In the genomic region with DNA sequence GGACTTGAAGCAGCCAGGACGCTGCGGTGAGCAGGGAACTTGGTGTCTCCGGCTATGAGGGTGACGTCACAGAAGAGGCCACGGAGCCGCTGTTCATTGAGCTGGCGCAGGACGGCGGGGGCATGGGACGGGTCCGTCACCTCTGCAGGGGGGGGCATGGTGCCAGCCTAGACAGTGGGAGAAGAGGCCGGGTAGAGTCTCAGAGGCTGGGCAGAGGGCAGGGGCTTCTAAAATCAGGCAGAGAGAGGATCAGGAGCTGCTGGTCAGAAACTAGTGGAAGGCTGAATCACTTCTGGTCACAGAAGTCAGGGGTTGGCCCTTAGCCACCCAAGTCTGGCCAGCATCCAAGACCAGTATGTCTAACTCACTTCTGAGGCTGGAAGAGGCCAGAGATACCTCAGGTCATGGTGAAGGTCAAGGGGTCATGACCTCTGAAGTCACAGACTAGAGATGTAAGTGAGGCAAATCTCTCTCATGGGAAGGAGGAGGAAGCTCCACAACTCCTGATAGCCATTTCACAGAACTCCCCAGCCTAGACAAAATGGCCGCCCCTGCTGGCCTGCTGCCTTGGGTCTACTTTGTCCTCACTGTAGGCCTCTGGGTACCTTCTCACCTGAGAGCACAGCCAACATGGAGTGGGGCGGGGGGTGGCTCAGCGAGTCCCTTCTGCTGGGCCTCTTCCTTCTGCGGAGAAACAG, we compare ENCODE assay signal across 11 cellular contexts. TPM values are rescaled to one million over a fixed set of nuclear protein-coding genes. Genes with fewer than 3 reads are reported as not detected.
DNase-seq lines count a peak whose midpoint lies in the region; ATAC-seq and TF ChIP-seq lines count a peak whose summit lies in the region.
"Had no signal": no experiment of that assay in that cellular context is flagged by ENCODE, and none has a peak within 500 bp of the region (broad histone marks: within the 10 kb centered on the region; RNA-seq: fewer than 3 reads in every experiment).

No MANE protein-coding gene starts in this region.

- H3K4me3 ChIP-seq in skin epidermis (no peak overlapping the region), WERI-Rb-1 (ENCODE audit: low read depth, low read length) (no peak overlapping the region)

- peak; percentile 36 to 54 for ATAC-seq in left cardiac atrium

- H3K27me3 Mint-ChIP-seq in HFFc6 (ENCODE audit: insufficient read depth) = peaks cover 2% of the 10 kb centered on the region
- H3K27me3 Mint-ChIP-seq in activated naive CD8-positive, alpha-beta T cell = no peaks in the 10 kb centered on the region
- H3K27me3 Mint-ChIP-seq: naive B cell had no signal

- H3K9me3 Mint-ChIP-seq in HFFc6 = no peaks in the 10 kb centered on the region
- H3K9me3 Mint-ChIP-seq in activated naive CD8-positive, alpha-beta T cell (ENCODE audit: low read depth) = no peaks in the 10 kb centered on the region
- H3K9me3 Mint-ChIP-seq: naive B cell had no signal

- DNase-seq in HFFc6 = peak; percentile 53
- DNase-seq in left cardiac atrium = peak; percentile 81
- DNase-seq in NK-92 (lab: John Stamatoyannopoulos, UW; ENCODE audit: unreplicated experiment) = no peak
- DNase-seq in DMS114 treated with DMSO at 0.1 percent for 48 hours (lab: John Stamatoyannopoulos, UW; ENCODE audit: unreplicated experiment) = no peak
- no peak for DNase-seq in KBM-7
- DNase-seq in WERI-Rb-1 = no peak
- DNase-seq: activated CD8-positive, alpha-beta memory T cell treated with anti-CD3 and anti-CD28 coated beads, Interleukin-2, amount 50 U/mL, for 4 hours; naive B cell; NCI-H187 had no signal

- H3K36me3 ChIP-seq in WERI-Rb-1 = peaks cover 29% of the 10 kb centered on the region

- H3K4me1 Mint-ChIP-seq in HFFc6 (ENCODE audit: low read depth) = peaks cover 11% of the 10 kb centered on the region
- H3K4me1 Mint-ChIP-seq in activated naive CD8-positive, alpha-beta T cell (ENCODE audit: low read depth) = peaks cover 21% of the 10 kb centered on the region

- H3K27me3 ChIP-seq in WERI-Rb-1 (ENCODE audit: insufficient read depth, low read depth, severe bottlenecking) = no peaks in the 10 kb centered on the region

- peak overlapping the region; percentile 69 for H3K27ac Mint-ChIP-seq in HFFc6
- peak overlapping the region; percentile 77 for H3K27ac Mint-ChIP-seq in activated naive CD8-positive, alpha-beta T cell

- H3K4me3 Mint-ChIP-seq in HFFc6 = no peak overlapping the region; the same call in 1 of the 2 replicates
- H3K4me3 Mint-ChIP-seq in activated naive CD8-positive, alpha-beta T cell = no peak overlapping the region

- in situ Hi-C loops in KBM-7 (cut with MboI; ENCODE audit: low pct_unique_long_range_greater_than_20kb, low sequenced_read_pairs) = no loop called here

- H3K27ac ChIP-seq in skin epidermis = peak overlapping the region in 11 of 21 experiments; percentile 14 to 72 (median 46)
- no peak overlapping the region for H3K27ac ChIP-seq in WERI-Rb-1

- intact Hi-C loops in left cardiac atrium (cut with DNase I) = no loop called here

- TF ChIP-seq CTCF in HFFc6 (IDR thresholded peaks at IDR 0.05) (no peak), WERI-Rb-1 (IDR thresholded peaks at IDR 0.05; ENCODE audit: low read depth, low read length) (no peak)

- no peaks in the 10 kb centered on the region for H3K9me3 ChIP-seq in WERI-Rb-1 (ENCODE audit: severe bottlenecking)

- peaks cover 4% of the 10 kb centered on the region; the same call in 1 of the 2 replicates for H3K36me3 Mint-ChIP-seq in HFFc6 (ENCODE audit: low read depth)
- no peaks in the 10 kb centered on the region for H3K36me3 Mint-ChIP-seq in activated naive CD8-positive, alpha-beta T cell

RNA-seq across cellular contexts. Expression of a gene that starts 12.6 kb away (rescaled TPM):
- total RNA-seq in HFFc6 (2021; fragmentation: NEBNext Ultra II Directional; extraction: Animal tissue kit (Norgen Biotek cat#: 25700)) = 10 to 100 TPM; 62.7 to 75.9 (median 68.6) TPM
- 10 to 100 TPM; 62.1 to 62.2 TPM for total RNA-seq in left cardiac atrium

RNA-seq across cellular contexts. Expression of a gene that starts 14.5 kb away (rescaled TPM):
- not detected for total RNA-seq in HFFc6 (2021; fragmentation: NEBNext Ultra II Directional; extraction: Animal tissue kit (Norgen Biotek cat#: 25700))
- total RNA-seq in left cardiac atrium = not detected

RNA-seq across cellular contexts. Expression of a gene that starts 17.4 kb away (rescaled TPM):
- 100 to 1,000 TPM; 111 to 127 (median 118) TPM for total RNA-seq in HFFc6 (2021; fragmentation: NEBNext Ultra II Directional; extraction: Animal tissue kit (Norgen Biotek cat#: 25700))
- total RNA-seq in left cardiac atrium = 10 to 100 TPM; 42.8 to 56.9 TPM

RNA-seq across cellular contexts. Expression of a gene that starts 21.9 kb away (rescaled TPM):
- 1 to 10 TPM; 2.0 to 2.8 (median 2.4) TPM for total RNA-seq in HFFc6 (2021; fragmentation: NEBNext Ultra II Directional; extraction: Animal tissue kit (Norgen Biotek cat#: 25700))
- 10 to 100 TPM; 12.4 to 13.8 TPM for total RNA-seq in left cardiac atrium

RNA-seq across cellular contexts. Expression of a gene that starts 27.5 kb away (rescaled TPM):
- total RNA-seq in HFFc6 (2021; fragmentation: NEBNext Ultra II Directional; extraction: Animal tissue kit (Norgen Biotek cat#: 25700)) = under 1 TPM in 3 of 6 experiments, not detected in 3; 0.10 to 0.31 (median 0.24) TPM
- 10 to 100 TPM; 20.5 to 24.6 TPM for total RNA-seq in left cardiac atrium

Comparison
In these comparisons a context has a peak if more than half of its experiments do, and no peak if none do; other contexts are left out.
1. DNase-seq: peak in HFFc6 (single experiment) and left cardiac atrium (single experiment); none in NK-92 (single experiment), DMS114 treated with DMSO at 0.1 percent for 48 hours (single experiment), KBM-7 (single experiment) and WERI-Rb-1 (single experiment).